ENCODE assay signal across 15 cellular contexts in the genomic region with DNA sequence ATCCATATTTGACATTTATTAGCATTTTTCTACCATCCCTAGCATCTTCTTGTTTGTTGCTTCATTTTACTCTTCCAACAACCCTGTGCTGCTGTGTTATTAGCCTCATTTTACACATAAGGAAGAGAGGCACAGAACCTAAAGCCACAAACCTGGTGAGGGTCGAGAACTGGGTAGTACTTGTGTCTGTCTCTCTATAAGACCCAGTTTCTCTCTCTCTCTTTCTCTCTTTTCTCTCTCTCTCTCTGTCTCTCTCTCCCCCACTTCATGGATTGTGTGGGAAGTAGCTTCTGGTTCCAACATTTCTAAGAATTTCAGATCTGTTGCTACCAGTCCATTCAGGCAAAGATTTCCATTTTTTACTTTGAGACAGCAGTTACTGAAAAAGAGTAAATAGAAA. TPM values are rescaled to one million over a fixed set of nuclear protein-coding genes. Genes with fewer than 3 reads are reported as not detected.
DNase-seq lines count a peak whose midpoint lies in the region; ATAC-seq and TF ChIP-seq lines count a peak whose summit lies in the region.
"Had no signal": no experiment of that assay in that cellular context is flagged by ENCODE, and none has a peak within 500 bp of the region (broad histone marks: within the 10 kb centered on the region; RNA-seq: fewer than 3 reads in every experiment).

No MANE protein-coding gene starts in this region.

- H3K27me3 ChIP-seq in left ventricle myocardium inferior (ENCODE audit: low read depth) (no peaks in the 10 kb centered on the region), SU-DHL-6 (ENCODE audit: low read length) (no peaks in the 10 kb centered on the region), hepatocyte (no peaks in the 10 kb centered on the region)
- H3K27me3 ChIP-seq: right atrium auricular region had no signal

- peaks cover 10% of the 10 kb centered on the region for H3K36me3 ChIP-seq in left ventricle myocardium inferior
- H3K36me3 ChIP-seq in SU-DHL-6 (ENCODE audit: low read length) = peaks cover 11% of the 10 kb centered on the region; the same call in 1 of the 2 replicates
- H3K36me3 ChIP-seq in hepatocyte (replicated peaks; ENCODE audit: insufficient read depth, low read depth) = no peaks in the 10 kb centered on the region

- peak overlapping the region; percentile 3 to 35 for H3K27ac Mint-ChIP-seq in stimulated activated naive CD8-positive, alpha-beta T cell treated with anti-CD3 and anti-CD28 coated beads, Interleukin-15, amount 100 ng/mL, for 72 hours

- DNase-seq in left ventricle myocardium inferior = no peak
- DNase-seq in left cardiac atrium = no peak
- no peak for DNase-seq in hepatocyte (ENCODE audit: low spot score)
- no peak for DNase-seq in stimulated activated naive CD8-positive, alpha-beta T cell treated with anti-CD3 and anti-CD28 coated beads, Interleukin-15, amount 100 ng/mL, for 72 hours
- no peak for DNase-seq in NCI-H1092 treated with DMSO at 0.1 percent for 48 hours (lab: John Stamatoyannopoulos, UW)
- no peak for DNase-seq in OCI-M2 (lab: John Stamatoyannopoulos, UW; ENCODE audit: unreplicated experiment)
- DNase-seq in KBM-7 = no peak
- DNase-seq: RPMI8226 had no signal

- intact Hi-C loops in left ventricle myocardium inferior (cut with micrococcal nuclease) (no loop called here), left cardiac atrium (cut with DNase I) (loop anchor here in 1 of 2 donors (5.0 kb wide), 1 partner anchor 108 kb away; no protein-coding TSS in a partner anchor)

- ATAC-seq in left cardiac atrium = no peak
- no peak for ATAC-seq in stimulated activated naive CD8-positive, alpha-beta T cell treated with anti-CD3 and anti-CD28 coated beads, Interleukin-15, amount 100 ng/mL, for 72 hours

- no peaks in the 10 kb centered on the region for H3K9me3 ChIP-seq in left ventricle myocardium inferior (replicated peaks)
- no peaks in the 10 kb centered on the region for H3K9me3 ChIP-seq in SU-DHL-6 (ENCODE audit: insufficient read depth, low read length)
- no peaks in the 10 kb centered on the region for H3K9me3 ChIP-seq in hepatocyte (ENCODE audit: low read depth)
- H3K9me3 ChIP-seq: right atrium auricular region had no signal

- no peak for TF ChIP-seq CTCF in left ventricle myocardium inferior (IDR thresholded peaks at IDR 0.05; ENCODE audit: borderline replicate concordance)
- no peak for TF ChIP-seq CTCF in SU-DHL-6 (IDR thresholded peaks at IDR 0.05; ENCODE audit: insufficient read depth, low read length, poor library complexity, severe bottlenecking)
- TF ChIP-seq CTCF in hepatocyte (IDR thresholded peaks at IDR 0.05; ENCODE audit: poor library complexity) = no peak

- H3K27ac ChIP-seq in left ventricle myocardium inferior (replicated peaks) (no peak overlapping the region), SU-DHL-6 (ENCODE audit: low read depth, low read length) (no peak overlapping the region), hepatocyte (no peak overlapping the region)
- H3K27ac ChIP-seq: C4-2B, epithelial cell of prostate had no signal

- H3K4me3 Mint-ChIP-seq in stimulated activated naive CD8-positive, alpha-beta T cell treated with anti-CD3 and anti-CD28 coated beads, Interleukin-15, amount 100 ng/mL, for 72 hours = peak overlapping the region; percentile 60 to 87

- 91% methylated on average over 1 of the region's 1 CpG for WGBS in hepatocyte (ENCODE audit: low lambda C conversion rate, missing lambda C conversion rate)

- no peaks in the 10 kb centered on the region for H3K9me3 Mint-ChIP-seq in stimulated activated naive CD8-positive, alpha-beta T cell treated with anti-CD3 and anti-CD28 coated beads, Interleukin-15, amount 100 ng/mL, for 72 hours

- H3K79me2 ChIP-seq in SU-DHL-6 (ENCODE audit: insufficient read depth, low read length) (peaks cover 5% of the 10 kb centered on the region; the same call in 1 of the 2 replicates), hepatocyte (peaks cover 12% of the 10 kb centered on the region)

- H3F3A ChIP-seq in SU-DHL-6 (ENCODE audit: insufficient read depth) = peaks cover 9% of the 10 kb centered on the region; the same call in 1 of the 2 replicates

- H3K4me1 Mint-ChIP-seq in stimulated activated naive CD8-positive, alpha-beta T cell treated with anti-CD3 and anti-CD28 coated beads, Interleukin-15, amount 100 ng/mL, for 72 hours = peaks cover 32% of the 10 kb centered on the region

- no peaks in the 10 kb centered on the region for H4K20me1 ChIP-seq in SU-DHL-6 (ENCODE audit: low read depth, low read length)
- no peaks in the 10 kb centered on the region for H4K20me1 ChIP-seq in hepatocyte (ENCODE audit: insufficient read depth, poor library complexity, severe bottlenecking)

- H2AFZ ChIP-seq in SU-DHL-6 (ENCODE audit: low read depth, low read length, severe bottlenecking) (peak overlapping the region; percentile 99), hepatocyte (peak overlapping the region; percentile 86)

- peak overlapping the region; percentile 94 for H3K4me2 ChIP-seq in SU-DHL-6 (ENCODE audit: low read depth, low read length, poor library complexity, severe bottlenecking)
- H3K4me2 ChIP-seq in hepatocyte = no peak overlapping the region

- no peak overlapping the region for H3K9ac ChIP-seq in SU-DHL-6 (ENCODE audit: low read length)

- H3K4me1 ChIP-seq in left ventricle myocardium inferior (peaks cover 31% of the 10 kb centered on the region), hepatocyte (ENCODE audit: insufficient read depth) (peaks cover 10% of the 10 kb centered on the region)

- H3K4me3 ChIP-seq in left ventricle myocardium inferior = peak overlapping the region; percentile 83
- no peak overlapping the region for H3K4me3 ChIP-seq in SU-DHL-6 (ENCODE audit: insufficient read depth, low read length, poor library complexity, severe bottlenecking)
- H3K4me3 ChIP-seq in hepatocyte = no peak overlapping the region

- H3K27me3 Mint-ChIP-seq in stimulated activated naive CD8-positive, alpha-beta T cell treated with anti-CD3 and anti-CD28 coated beads, Interleukin-15, amount 100 ng/mL, for 72 hours = no peaks in the 10 kb centered on the region

- H3K9me2 ChIP-seq in SU-DHL-6 (replicated peaks; ENCODE audit: insufficient read depth, low read length) = no peaks in the 10 kb centered on the region
- no peaks in the 10 kb centered on the region for H3K9me2 ChIP-seq in hepatocyte (replicated peaks; ENCODE audit: insufficient read depth)

- in situ Hi-C loops in KBM-7 (cut with MboI; ENCODE audit: low pct_unique_long_range_greater_than_20kb, low sequenced_read_pairs) = no loop called here

RNA-seq across cellular contexts. Expression of a gene that starts 1.4 kb away (rescaled TPM):
- 14.4 TPM for total RNA-seq in left ventricle myocardium inferior
- total RNA-seq in left cardiac atrium = 10 to 100 TPM; 14.8 to 16.5 TPM
- 11.4 and 12.9 TPM in 2 replicates for total RNA-seq in hepatocyte
- 14.9 TPM in 2 replicates for polyA plus RNA-seq in hepatocyte

RNA-seq across cellular contexts. Expression of a gene that starts 53.9 kb away (rescaled TPM):
- total RNA-seq in left ventricle myocardium inferior = not detected
- under 1 TPM in 1 of 2 donors, not detected in 1; 0.27 TPM for total RNA-seq in left cardiac atrium
- total RNA-seq in hepatocyte = 0.60 and 2.6 TPM in 2 replicates
- 0.21 and 0.56 TPM in 2 replicates for polyA plus RNA-seq in hepatocyte
- total RNA-seq: cardiac septum, LHCN-M2, mesenteric fat pad had no signal
